ENCODE assay signal across 15 cellular contexts in genomic region chr18:10927290-10927979, GRCh38.
DNase-seq lines count a peak whose midpoint lies in the region; FAIRE-seq and TF ChIP-seq lines count a peak whose summit lies in the region.
"Had no signal": no experiment of that assay in that cellular context is flagged by ENCODE, and none has a peak within 500 bp of the region (broad histone marks: within the 10 kb centered on the region; RNA-seq: fewer than 3 reads in every experiment).

No MANE protein-coding gene starts in this region.

- POLR2A ChIA-PET in BJ (lab: Charles Lee): no interaction called here

- H3K79me2 ChIP-seq in trophoblast cell (ENCODE audit: control insufficient read depth, insufficient read depth, low read length, poor library complexity): no peaks in the 10 kb centered on the region

- H3K27ac Mint-ChIP-seq in glutamatergic neuron (ENCODE audit: unreplicated experiment): no peak overlapping the region

- no peak overlapping the region for H2BK5ac ChIP-seq in trophoblast cell (ENCODE audit: low read depth, low read length, poor library complexity)

- H3K4me3 ChIP-seq in BJ (ENCODE audit: low read depth, low read length) (no peak overlapping the region), fibroblast of the aortic adventitia (ENCODE audit: low read depth, low read length) (peak overlapping the region; percentile 20), trophoblast cell (ENCODE audit: low read depth, low read length) (no peak overlapping the region)
- H3K4me3 ChIP-seq: HAP-1, lung had no signal

- CTCF ChIA-PET in BJ (lab: Yijun Ruan, JAX): interaction anchor here (0.8 to 1.2 kb wide), 2 partner anchors 10 to 569 kb away, joined by 3 read pairs; no protein-coding TSS in a partner anchor

- peaks cover 16% of the 10 kb centered on the region for H3K4me1 Mint-ChIP-seq in glutamatergic neuron (ENCODE audit: low read depth, unreplicated experiment)

- no CpG with 5 or more reads among the region's 12 CpGs for WGBS in trophoblast cell (ENCODE audit: extremely low coverage, insufficient coverage, insufficient read length)

- peaks cover 5 to 9% of the 10 kb centered on the region in 2 experiments for H3K4me1 ChIP-seq in trophoblast cell (ENCODE audit: control insufficient read depth in 1 of 2, insufficient read depth in 2 of 2, low read length in 2 of 2)
- H3K4me1 ChIP-seq: HAP-1 had no signal

- H2BK12ac ChIP-seq in trophoblast cell (ENCODE audit: low read length): peak overlapping the region; percentile 77

- H3K36me3 Mint-ChIP-seq in glutamatergic neuron (ENCODE audit: unreplicated experiment): no peaks in the 10 kb centered on the region

- no peak overlapping the region for H3K4me2 ChIP-seq in trophoblast cell (ENCODE audit: low read length)

- H3K36me3 ChIP-seq in BJ (ENCODE audit: control insufficient read depth, insufficient read depth, low read length) (no peaks in the 10 kb centered on the region), trophoblast cell (ENCODE audit: control insufficient read depth in 1 of 2, insufficient read depth in 2 of 2, low read length in 2 of 2) (no peaks in the 10 kb centered on the region)
- H3K36me3 ChIP-seq: HAP-1 had no signal

- no peak overlapping the region for H2AK5ac ChIP-seq in trophoblast cell (ENCODE audit: low read length)

- DNase-seq in BJ (ENCODE audit: low read depth): peak; percentile 22
- peak; percentile 72 for DNase-seq in RCC 7860 (ENCODE audit: low spot score)
- DNase-seq in fibroblast of the aortic adventitia (ENCODE audit: low read depth): peak; percentile 86
- DNase-seq in trophoblast cell: peak; percentile 7 to 9
- DNase-seq in middle frontal gyrus (ENCODE audit: extremely low spot score, low spot score): no peak
- no peak for DNase-seq in NCI-H1048 (lab: John Stamatoyannopoulos, UW)
- no peak for DNase-seq in glutamatergic neuron
- no peak for DNase-seq in NCI-H2196 (lab: John Stamatoyannopoulos, UW; ENCODE audit: unreplicated experiment)
- DNase-seq: activated T-cell treated with anti-CD3 and anti-CD28 coated beads, Interleukin-2, amount 50 U/mL, for 48 hours; C1 segment of cervical spinal cord; effector CD4-positive, alpha-beta T cell; NCI-H510A; stimulated activated CD4-positive, alpha-beta T cell treated with anti-CD3 and anti-CD28 coated beads, Interleukin-2, amount 100 ng/mL, for 48 hours had no signal

- no peak overlapping the region for H3K4ac ChIP-seq in trophoblast cell (ENCODE audit: low read depth, low read length)

- H3K27ac ChIP-seq in trophoblast cell (ENCODE audit: low read depth, low read length): no peak overlapping the region

- peaks cover 2% of the 10 kb centered on the region for H3K27me3 Mint-ChIP-seq in glutamatergic neuron (ENCODE audit: unreplicated experiment)

- no peak overlapping the region for H3K9ac ChIP-seq in trophoblast cell (ENCODE audit: low read length)

- H3K14ac ChIP-seq in trophoblast cell (ENCODE audit: low read length): no peak overlapping the region

- H3K9me3 ChIP-seq in trophoblast cell (ENCODE audit: insufficient read depth, low read depth, low read length): no peaks in the 10 kb centered on the region
- H3K9me3 ChIP-seq: HAP-1 had no signal

- H2BK120ac ChIP-seq in trophoblast cell (ENCODE audit: insufficient read depth, low read length, poor library complexity): no peak overlapping the region

- H3K79me1 ChIP-seq in trophoblast cell (ENCODE audit: low read length): no peaks in the 10 kb centered on the region

- no peak overlapping the region for H4K12ac ChIP-seq in trophoblast cell (ENCODE audit: low read depth, low read length)

- H4K8ac ChIP-seq in trophoblast cell (ENCODE audit: low read depth, low read length): no peak overlapping the region

- no peak overlapping the region for H2AFZ ChIP-seq in trophoblast cell (ENCODE audit: insufficient read depth, low read length, poor library complexity)

- peak overlapping the region; percentile 49 for H4K91ac ChIP-seq in trophoblast cell (ENCODE audit: low read depth, low read length)

- FAIRE-seq in RCC 7860 (lab: Jason Lieb, UNC): no peak

- no peak overlapping the region for H3K4me3 Mint-ChIP-seq in glutamatergic neuron (ENCODE audit: unreplicated experiment)

- no peak overlapping the region for H3K23ac ChIP-seq in trophoblast cell (ENCODE audit: low read length)

- H3K27me3 ChIP-seq in BJ (ENCODE audit: control insufficient read depth, insufficient read depth, low read length): no peaks in the 10 kb centered on the region
- H3K27me3 ChIP-seq in trophoblast cell (ENCODE audit: insufficient read depth, low read length): no peaks in the 10 kb centered on the region

- H3K18ac ChIP-seq in trophoblast cell (ENCODE audit: low read length): no peak overlapping the region

- H3K9me3 Mint-ChIP-seq in glutamatergic neuron (ENCODE audit: unreplicated experiment): peaks cover 2% of the 10 kb centered on the region

- TF ChIP-seq CTCF in BJ (IDR thresholded peaks at IDR 0.05; ENCODE audit: insufficient read depth, low read depth, low read length) (no peak), fibroblast of the aortic adventitia (IDR thresholded peaks at IDR 0.05; ENCODE audit: insufficient read depth, low read length) (no peak), glutamatergic neuron (IDR thresholded peaks at IDR 0.05; ENCODE audit: partially characterized antibody, unreplicated experiment) (no peak)

Comparison
In these comparisons a context has a peak if more than half of its experiments do, and no peak if none do; other contexts are left out.
1. DNase-seq: peak in BJ (single experiment), RCC 7860 (single experiment), fibroblast of the aortic adventitia (single experiment) and trophoblast cell (2 of 2); none in middle frontal gyrus (single experiment), NCI-H1048 (single experiment), glutamatergic neuron (single experiment) and NCI-H2196 (single experiment).